ENCODE assay signal across 22 cellular contexts in the genomic region with DNA sequence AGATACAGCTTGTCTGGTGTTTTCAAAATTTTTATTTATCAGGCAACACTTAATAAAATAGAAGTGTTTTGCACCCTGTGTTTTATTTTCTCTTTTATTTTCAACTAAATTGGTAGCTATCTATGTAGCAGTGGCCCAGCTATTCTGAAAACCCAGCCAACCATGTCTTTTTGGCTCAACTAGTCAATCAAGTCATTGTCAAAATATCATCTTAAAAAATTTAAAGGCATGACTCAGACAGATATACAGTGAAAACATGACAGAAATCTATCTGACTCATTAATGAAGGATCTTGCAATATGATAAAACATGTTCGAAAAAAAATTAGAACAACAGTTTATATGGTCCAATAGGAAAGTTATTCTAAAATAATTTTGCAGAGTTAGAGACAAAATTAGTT.
A peak's percentile ranks its signal among the peaks of the same experiment; 100 is the strongest.
DNase-seq lines count a peak whose midpoint lies in the region; ATAC-seq and TF ChIP-seq lines count a peak whose summit lies in the region.
"Had no signal": no experiment of that assay in that cellular context is flagged by ENCODE, and none has a peak within 500 bp of the region (broad histone marks: within the 10 kb centered on the region; RNA-seq: fewer than 3 reads in every experiment).

No MANE protein-coding gene starts in this region.

- no peak overlapping the region for H3K27ac Mint-ChIP-seq in stimulated activated memory B cell treated with anti-CD40 and anti-IgM and Interleukin-4, amounts not matched to agents 10 μg/mL and 1 μg/mL and 100 μg/mL, for 72 hours
- H3K27ac Mint-ChIP-seq in activated naive CD8-positive, alpha-beta T cell treated with anti-CD3 and anti-CD28 coated beads for 36 hours = no peak overlapping the region
- H3K27ac Mint-ChIP-seq: activated T-cell treated with anti-CD3 and anti-CD28 coated beads, Interleukin-2, amount 50 U/mL, for 24 hours; natural killer cell; T-helper 1 cell treated with Interleukin-12 subunit alpha and Interleukin-12 subunit beta and Interleukin-4 antibody, amounts not matched to agents 30 μg/mL and 1 μg/mL, for 36 hours had no signal

- H3K27me3 Mint-ChIP-seq in stimulated activated memory B cell treated with anti-CD40 and anti-IgM and Interleukin-4, amounts not matched to agents 10 μg/mL and 1 μg/mL and 100 μg/mL, for 72 hours = no peaks in the 10 kb centered on the region
- H3K27me3 Mint-ChIP-seq in activated naive CD8-positive, alpha-beta T cell treated with anti-CD3 and anti-CD28 coated beads for 36 hours = no peaks in the 10 kb centered on the region
- H3K27me3 Mint-ChIP-seq: activated T-cell treated with anti-CD3 and anti-CD28 coated beads, Interleukin-2, amount 50 U/mL, for 24 hours had no signal

- peak overlapping the region; percentile 76 for H3K27ac ChIP-seq in PC-3 (ENCODE audit: low read length)
- H3K27ac ChIP-seq in epithelial cell of prostate = peak overlapping the region; percentile 28
- H3K27ac ChIP-seq: adrenal gland, BLaER1, cardiac muscle cell, Peyer's patch, suprapubic skin had no signal

- no peaks in the 10 kb centered on the region for H3K27me3 ChIP-seq in PC-3 (ENCODE audit: low read length)
- no peaks in the 10 kb centered on the region for H3K27me3 ChIP-seq in kidney epithelial cell (ENCODE audit: control insufficient read depth, insufficient read depth, low read length)
- H3K27me3 ChIP-seq: adrenal gland, BLaER1, cardiac muscle cell, Peyer's patch, suprapubic skin had no signal

- no peaks in the 10 kb centered on the region for H3K9me3 ChIP-seq in PC-3 (ENCODE audit: low read length)
- H3K9me3 ChIP-seq: BLaER1, Peyer's patch, suprapubic skin had no signal

- no peaks in the 10 kb centered on the region for H3K9me2 ChIP-seq in PC-3 (replicated peaks; ENCODE audit: low read length)

- H4K20me1 ChIP-seq in PC-3 (ENCODE audit: low read length) = no peaks in the 10 kb centered on the region
- H4K20me1 ChIP-seq: BLaER1 had no signal

- DNase-seq in EL (peak; percentile 11), PC-3 (peak; percentile 77), epithelial cell of prostate (ENCODE audit: low read depth, low spot score) (peak; percentile 26), kidney epithelial cell (ENCODE audit: low read depth) (peak; percentile 5), NCI-H1417 treated with DMSO at 0.1 percent for 48 hours (lab: John Stamatoyannopoulos, UW) (no peak)
- no peak for DNase-seq in activated naive CD8-positive, alpha-beta T cell treated with anti-CD3 and anti-CD28 coated beads for 36 hours
- DNase-seq: activated gamma-delta T cell treated with Interleukin-2 at 50 U/mL for 16 hours; activated T-cell treated with anti-CD3 and anti-CD28 coated beads, Interleukin-2, amount 50 U/mL, for 24 hours; adrenal gland; hypothalamus; natural killer cell; NCI-H146; NCI-H526 treated with DMSO at 0.1 percent for 48 hours; Peyer's patch; retina had no signal

- no TSS peak for BruUV-seq in PC-3 (replicated peaks; lab: Mats Ljungman, UMichigan)

- H3F3A ChIP-seq in PC-3 (ENCODE audit: low read length, unreplicated experiment) = peaks cover 8% of the 10 kb centered on the region

- H3K79me2 ChIP-seq in PC-3 (ENCODE audit: low read length) = no peaks in the 10 kb centered on the region

- CTCF ChIA-PET in PC-3 (lab: Charles Lee) = interaction anchor here (0.7 kb wide), 1 partner anchor 46 kb away, joined by 3 read pairs; no protein-coding TSS in a partner anchor

- intact Hi-C loops in PC-3 (cut with micrococcal nuclease) = loop anchor here (1.0 to 5.0 kb wide), 3 partner anchors 10 to 352 kb away; no protein-coding TSS in a partner anchor

- no peak overlapping the region for H3K4me3 Mint-ChIP-seq in stimulated activated memory B cell treated with anti-CD40 and anti-IgM and Interleukin-4, amounts not matched to agents 10 μg/mL and 1 μg/mL and 100 μg/mL, for 72 hours
- H3K4me3 Mint-ChIP-seq in activated naive CD8-positive, alpha-beta T cell treated with anti-CD3 and anti-CD28 coated beads for 36 hours = no peak overlapping the region
- H3K4me3 Mint-ChIP-seq: activated T-cell treated with anti-CD3 and anti-CD28 coated beads, Interleukin-2, amount 50 U/mL, for 24 hours; natural killer cell; T-helper 1 cell treated with Interleukin-12 subunit alpha and Interleukin-12 subunit beta and Interleukin-4 antibody, amounts not matched to agents 30 μg/mL and 1 μg/mL, for 36 hours had no signal

- H2AFZ ChIP-seq in PC-3 (ENCODE audit: low read length) = no peak overlapping the region

- H3K4me1 ChIP-seq in PC-3 (ENCODE audit: insufficient read depth, low read length) = peaks cover 29% of the 10 kb centered on the region
- H3K4me1 ChIP-seq: adrenal gland, BLaER1, Peyer's patch, suprapubic skin had no signal

- H3K4me3 ChIP-seq in PC-3 (ENCODE audit: low read length) = no peak overlapping the region; the same call in 1 of the 2 replicates
- H3K4me3 ChIP-seq in kidney epithelial cell (ENCODE audit: low read depth, low read length) = no peak overlapping the region
- H3K4me3 ChIP-seq: adrenal gland, BLaER1, cardiac muscle cell, K562, Peyer's patch, suprapubic skin had no signal

- H3K4me2 ChIP-seq in PC-3 (ENCODE audit: low read length) = peak overlapping the region; percentile 71
- H3K4me2 ChIP-seq: BLaER1 had no signal

- ATAC-seq in PC-3 (peak; percentile 89), GM18868 (IDR thresholded peaks at IDR 0.05; ENCODE audit: unreplicated experiment) (no peak)
- ATAC-seq in stimulated activated memory B cell treated with anti-CD40 and anti-IgM and Interleukin-4, amounts not matched to agents 10 μg/mL and 1 μg/mL and 100 μg/mL, for 72 hours = no peak
- ATAC-seq: K562, natural killer cell had no signal

- no peaks in the 10 kb centered on the region for H3K4me1 Mint-ChIP-seq in stimulated activated memory B cell treated with anti-CD40 and anti-IgM and Interleukin-4, amounts not matched to agents 10 μg/mL and 1 μg/mL and 100 μg/mL, for 72 hours
- H3K4me1 Mint-ChIP-seq in activated naive CD8-positive, alpha-beta T cell treated with anti-CD3 and anti-CD28 coated beads for 36 hours = no peaks in the 10 kb centered on the region
- H3K4me1 Mint-ChIP-seq: natural killer cell had no signal

- no peaks in the 10 kb centered on the region for H3K9me3 Mint-ChIP-seq in stimulated activated memory B cell treated with anti-CD40 and anti-IgM and Interleukin-4, amounts not matched to agents 10 μg/mL and 1 μg/mL and 100 μg/mL, for 72 hours
- no peaks in the 10 kb centered on the region for H3K9me3 Mint-ChIP-seq in activated naive CD8-positive, alpha-beta T cell treated with anti-CD3 and anti-CD28 coated beads for 36 hours
- H3K9me3 Mint-ChIP-seq: activated T-cell treated with anti-CD3 and anti-CD28 coated beads, Interleukin-2, amount 50 U/mL, for 24 hours; natural killer cell; T-helper 1 cell treated with Interleukin-12 subunit alpha and Interleukin-12 subunit beta and Interleukin-4 antibody, amounts not matched to agents 30 μg/mL and 1 μg/mL, for 36 hours had no signal

- no peak overlapping the region for H3K9ac ChIP-seq in PC-3 (ENCODE audit: low read length)
- H3K9ac ChIP-seq: BLaER1 had no signal

- no peak for TF ChIP-seq CTCF in PC-3 (conservative IDR thresholded peaks at IDR 0.05; ENCODE audit: low read depth, low read length)
- TF ChIP-seq CTCF in kidney epithelial cell (IDR thresholded peaks at IDR 0.05; ENCODE audit: insufficient read depth, low read length, poor library complexity, severe bottlenecking) = no peak

- H3K36me3 ChIP-seq in PC-3 (ENCODE audit: low read depth, low read length) = no peaks in the 10 kb centered on the region
- no peaks in the 10 kb centered on the region for H3K36me3 ChIP-seq in kidney epithelial cell (ENCODE audit: control insufficient read depth, insufficient read depth, low read length)

- peaks cover 34% of the 10 kb centered on the region for H3K36me3 Mint-ChIP-seq in stimulated activated memory B cell treated with anti-CD40 and anti-IgM and Interleukin-4, amounts not matched to agents 10 μg/mL and 1 μg/mL and 100 μg/mL, for 72 hours
- peaks cover 2% of the 10 kb centered on the region for H3K36me3 Mint-ChIP-seq in activated naive CD8-positive, alpha-beta T cell treated with anti-CD3 and anti-CD28 coated beads for 36 hours

- POLR2A ChIA-PET in PC-3 (lab: Charles Lee; ENCODE audit: unreplicated experiment) = no interaction called here

Comparison
In these comparisons a context has a peak if more than half of its experiments do, and no peak if none do; other contexts are left out.
1. DNase-seq: peak in EL (single experiment), PC-3 (single experiment), epithelial cell of prostate (single experiment) and kidney epithelial cell (single experiment); none in activated naive CD8-positive, alpha-beta T cell treated with anti-CD3 and anti-CD28 coated beads for 36 hours (single experiment) and NCI-H1417 treated with DMSO at 0.1 percent for 48 hours (single experiment).